Comparison of ENCODE assay signal across 18 cellular contexts in the genomic region with DNA sequence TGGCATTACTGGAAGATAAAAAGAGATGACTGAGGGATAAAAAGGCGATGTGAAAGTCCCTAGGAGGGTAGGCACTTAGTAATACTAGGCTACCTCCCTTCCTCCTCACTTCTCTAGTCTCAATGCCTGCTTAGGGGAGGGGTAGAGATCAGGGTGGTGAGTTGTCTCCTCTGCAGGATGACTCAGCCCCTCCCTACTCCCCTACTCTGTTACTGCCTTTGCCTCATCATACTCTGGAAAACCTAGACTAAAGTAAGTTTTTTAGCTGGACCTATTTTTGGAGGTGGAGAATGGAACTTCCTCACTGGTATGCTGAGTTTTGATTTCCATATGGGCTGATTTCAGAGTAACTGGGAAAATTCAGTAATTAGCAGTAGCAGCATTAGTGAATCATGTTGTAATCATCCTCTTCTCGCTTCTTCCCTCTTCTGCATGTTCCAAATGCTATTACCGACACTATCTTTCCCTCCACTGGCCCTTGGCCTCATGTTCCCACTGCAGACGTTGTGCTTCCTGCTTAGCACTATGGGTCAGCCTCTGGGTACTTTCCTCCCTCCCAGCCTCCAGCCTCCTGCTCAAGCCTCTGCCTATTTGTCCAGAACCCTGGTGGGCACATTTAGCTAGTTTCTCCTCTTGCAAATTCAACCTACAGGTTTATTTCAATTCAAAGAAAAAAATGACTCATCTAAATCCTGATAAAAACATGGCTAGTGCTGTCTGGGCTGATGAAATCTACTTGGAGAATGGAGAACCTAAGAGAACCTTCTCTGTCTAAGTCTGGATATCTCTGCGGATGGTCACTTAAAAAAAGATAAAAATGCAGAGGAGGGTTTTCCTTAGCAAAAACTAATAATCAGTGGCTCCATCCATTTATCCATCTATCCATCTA.
A peak's percentile ranks its signal among the peaks of the same experiment; 100 is the strongest.
DNase-seq lines count a peak whose midpoint lies in the region; ATAC-seq and TF ChIP-seq lines count a peak whose summit lies in the region.
"Had no signal": no experiment of that assay in that cellular context is flagged by ENCODE, and none has a peak within 500 bp of the region (broad histone marks: within the 10 kb centered on the region; RNA-seq: fewer than 3 reads in every experiment).

No MANE protein-coding gene starts in this region.

- H3K9me3 ChIP-seq in RWPE2 (ENCODE audit: severe bottlenecking) (no peaks in the 10 kb centered on the region), fibroblast of lung (ENCODE audit: control insufficient read depth, insufficient read depth, low read depth, low read length) (no peaks in the 10 kb centered on the region), smooth muscle cell (replicated peaks; ENCODE audit: low read depth) (no peaks in the 10 kb centered on the region), ascending aorta (no peaks in the 10 kb centered on the region)
- H3K9me3 ChIP-seq: left ventricle myocardium inferior, spleen, upper lobe of left lung had no signal

- H3F3A ChIP-seq in smooth muscle cell (ENCODE audit: low read depth): peaks cover 5% of the 10 kb centered on the region

- H3K79me2 ChIP-seq in fibroblast of lung (ENCODE audit: control insufficient read depth, insufficient read depth, low read length) (no peaks in the 10 kb centered on the region), smooth muscle cell (ENCODE audit: low read depth) (no peaks in the 10 kb centered on the region)

- no peaks in the 10 kb centered on the region for H3K36me3 Mint-ChIP-seq in activated T-cell treated with anti-CD3 and anti-CD28 coated beads, Interleukin-2, amount 50 U/mL, for 4 hours (ENCODE audit: insufficient read depth)
- H3K36me3 Mint-ChIP-seq in effector memory CD8-positive, alpha-beta T cell (ENCODE audit: insufficient read depth): no peaks in the 10 kb centered on the region

- no peaks in the 10 kb centered on the region for H3K4me1 Mint-ChIP-seq in activated T-cell treated with anti-CD3 and anti-CD28 coated beads, Interleukin-2, amount 50 U/mL, for 4 hours (ENCODE audit: low read depth)
- no peaks in the 10 kb centered on the region for H3K4me1 Mint-ChIP-seq in effector memory CD8-positive, alpha-beta T cell (ENCODE audit: low read depth in 2 of 2)
- H3K4me1 Mint-ChIP-seq: activated CD4-positive, alpha-beta memory T cell treated with anti-CD3 and anti-CD28 coated beads, Interleukin-2, amount 10 ng/mL, durations not matched to agents 7 days and 5 days had no signal

- no peaks in the 10 kb centered on the region for H3K9me3 Mint-ChIP-seq in activated T-cell treated with anti-CD3 and anti-CD28 coated beads, Interleukin-2, amount 50 U/mL, for 4 hours
- peaks cover 0 to 1% of the 10 kb centered on the region in 2 donors for H3K9me3 Mint-ChIP-seq in effector memory CD8-positive, alpha-beta T cell
- H3K9me3 Mint-ChIP-seq: activated CD4-positive, alpha-beta memory T cell treated with anti-CD3 and anti-CD28 coated beads, Interleukin-2, amount 10 ng/mL, durations not matched to agents 7 days and 5 days; activated naive CD4-positive, alpha-beta T cell treated with anti-CD3 and anti-CD28 coated beads for 36 hours; neural crest cell; T-helper 2 cell treated with Interferon-gamma antibody and Interleukin-4, amounts not matched to agents 5 μg/mL and 100 μg/mL, for 36 hours had no signal

- H3K4me3 Mint-ChIP-seq in activated T-cell treated with anti-CD3 and anti-CD28 coated beads, Interleukin-2, amount 50 U/mL, for 4 hours: no peak overlapping the region
- no peak overlapping the region for H3K4me3 Mint-ChIP-seq in effector memory CD8-positive, alpha-beta T cell
- H3K4me3 Mint-ChIP-seq: activated CD4-positive, alpha-beta memory T cell treated with anti-CD3 and anti-CD28 coated beads, Interleukin-2, amount 10 ng/mL, durations not matched to agents 7 days and 5 days; activated naive CD4-positive, alpha-beta T cell treated with anti-CD3 and anti-CD28 coated beads for 36 hours; neural crest cell; T-helper 2 cell treated with Interferon-gamma antibody and Interleukin-4, amounts not matched to agents 5 μg/mL and 100 μg/mL, for 36 hours had no signal

- H3K36me3 ChIP-seq in RWPE2 (ENCODE audit: low read depth) (no peaks in the 10 kb centered on the region), fibroblast of lung (ENCODE audit: control insufficient read depth, insufficient read depth, low read length) (no peaks in the 10 kb centered on the region), smooth muscle cell (ENCODE audit: low read depth) (no peaks in the 10 kb centered on the region), ascending aorta (no peaks in the 10 kb centered on the region)
- H3K36me3 ChIP-seq: left ventricle myocardium inferior, spleen, upper lobe of left lung had no signal

- H3K27me3 ChIP-seq in RWPE2 (ENCODE audit: insufficient read depth, poor library complexity, severe bottlenecking) (no peaks in the 10 kb centered on the region), fibroblast of lung (ENCODE audit: control insufficient read depth, insufficient read depth, low read length) (no peaks in the 10 kb centered on the region), smooth muscle cell (ENCODE audit: low read depth) (peaks cover 7% of the 10 kb centered on the region), ascending aorta (no peaks in the 10 kb centered on the region)
- H3K27me3 ChIP-seq: dorsolateral prefrontal cortex, upper lobe of left lung had no signal

- peaks cover 22% of the 10 kb centered on the region for H3K27me3 Mint-ChIP-seq in activated T-cell treated with anti-CD3 and anti-CD28 coated beads, Interleukin-2, amount 50 U/mL, for 4 hours (ENCODE audit: low read depth)
- peaks cover 20 to 56% of the 10 kb centered on the region in 2 donors for H3K27me3 Mint-ChIP-seq in effector memory CD8-positive, alpha-beta T cell

- H3K27ac ChIP-seq in RWPE2 (ENCODE audit: poor library complexity, severe bottlenecking) (no peak overlapping the region), fibroblast of lung (ENCODE audit: insufficient read depth, low read length) (peak overlapping the region; percentile 37), smooth muscle cell (ENCODE audit: low read depth) (peak overlapping the region; percentile 48), ascending aorta (no peak overlapping the region)
- H3K27ac ChIP-seq: left ventricle myocardium inferior, spleen, upper lobe of left lung had no signal

- ATAC-seq in activated T-cell treated with anti-CD3 and anti-CD28 coated beads, Interleukin-2, amount 50 U/mL, for 4 hours: peak; percentile 37 to 46
- ATAC-seq in RWPE2 (ENCODE audit: low read depth): peak; percentile 90
- no peak for ATAC-seq in effector memory CD8-positive, alpha-beta T cell (replicated peaks)

- H2AFZ ChIP-seq in fibroblast of lung (ENCODE audit: low read length) (no peak overlapping the region), smooth muscle cell (ENCODE audit: low read depth) (no peak overlapping the region)

- no peak overlapping the region for H3K27ac Mint-ChIP-seq in effector memory CD8-positive, alpha-beta T cell
- H3K27ac Mint-ChIP-seq: activated CD4-positive, alpha-beta memory T cell treated with anti-CD3 and anti-CD28 coated beads, Interleukin-2, amount 10 ng/mL, durations not matched to agents 7 days and 5 days; activated naive CD4-positive, alpha-beta T cell treated with anti-CD3 and anti-CD28 coated beads for 36 hours; T-helper 2 cell treated with Interferon-gamma antibody and Interleukin-4, amounts not matched to agents 5 μg/mL and 100 μg/mL, for 36 hours had no signal

- H3K9ac ChIP-seq in fibroblast of lung (ENCODE audit: insufficient read depth, low read length) (no peak overlapping the region), smooth muscle cell (ENCODE audit: low read depth) (no peak overlapping the region)

- TF ChIP-seq CTCF in RWPE2 (IDR thresholded peaks at IDR 0.05; ENCODE audit: poor library complexity, severe bottlenecking) (no peak), fibroblast of lung (conservative IDR thresholded peaks at IDR 0.05 in 1 of 2, IDR thresholded peaks at IDR 0.05 in 1 of 2; ENCODE audit: low read depth in 1 of 2, low read length in 2 of 2) (no peak), smooth muscle cell (IDR thresholded peaks at IDR 0.05; ENCODE audit: borderline replicate concordance, insufficient read depth, poor library complexity, severe bottlenecking) (no peak), ascending aorta (IDR thresholded peaks at IDR 0.05) (no peak)

- H3K4me3 ChIP-seq in RWPE2 (ENCODE audit: severe bottlenecking) (no peak overlapping the region), fibroblast of lung (replicated peaks in 1 of 4; ENCODE audit: control extremely low read depth in 1 of 4, insufficient read depth in 1 of 4, low read depth in 3 of 4, low read length in 4 of 4) (no peak overlapping the region), smooth muscle cell (no peak overlapping the region), ascending aorta (no peak overlapping the region)
- H3K4me3 ChIP-seq: dorsolateral prefrontal cortex, left ventricle myocardium inferior, spleen, upper lobe of left lung had no signal

- H3K4me1 ChIP-seq in RWPE2 (ENCODE audit: insufficient read depth, poor library complexity, severe bottlenecking): no peaks in the 10 kb centered on the region
- H3K4me1 ChIP-seq in fibroblast of lung (ENCODE audit: control insufficient read depth, extremely low read depth, insufficient read depth, low read length): peaks cover 7% of the 10 kb centered on the region
- peaks cover 12% of the 10 kb centered on the region for H3K4me1 ChIP-seq in smooth muscle cell (ENCODE audit: low read depth)
- H3K4me1 ChIP-seq in ascending aorta: no peaks in the 10 kb centered on the region
- H3K4me1 ChIP-seq: left ventricle myocardium inferior, spleen, upper lobe of left lung had no signal

- no peak for DNase-seq in activated T-cell treated with anti-CD3 and anti-CD28 coated beads, Interleukin-2, amount 50 U/mL, for 4 hours
- DNase-seq in activated T-cell treated with anti-CD3 and anti-CD28 coated beads, Interleukin-2, amount 50 U/mL, for 1 hour: no peak
- DNase-seq in RWPE2 (ENCODE audit: low spot score) (no peak), fibroblast of lung (ENCODE audit: low read depth in 2 of 2) (peak in 1 of 2 donors; percentile 90), smooth muscle cell (lab: John Stamatoyannopoulos, UW; ENCODE audit: unreplicated experiment) (no peak), NCI-H526 treated with DMSO at 0.1 percent for 48 hours (lab: John Stamatoyannopoulos, UW) (no peak), ascending aorta (ENCODE audit: low spot score in 2 of 2) (no peak)
- no peak for DNase-seq in effector memory CD8-positive, alpha-beta T cell
- DNase-seq: activated CD4-positive, alpha-beta memory T cell treated with anti-CD3 and anti-CD28 coated beads, Interleukin-2, amount 10 ng/mL, durations not matched to agents 7 days and 5 days; activated naive CD4-positive, alpha-beta T cell treated with anti-CD3 and anti-CD28 coated beads for 36 hours; DMS79 treated with DMSO at 0.1 percent for 48 hours; dorsolateral prefrontal cortex; left ventricle myocardium inferior; NCI-H2081; spleen; upper lobe of left lung had no signal

- WGBS in smooth muscle cell (ENCODE audit: low lambda C conversion rate): 46% methylated on average over 5 of the region's 5 CpGs

- H4K20me1 ChIP-seq in fibroblast of lung (ENCODE audit: control insufficient read depth, extremely low read depth, insufficient read depth, low read length): no peaks in the 10 kb centered on the region
- no peaks in the 10 kb centered on the region for H4K20me1 ChIP-seq in smooth muscle cell (ENCODE audit: low read depth)

- intact Hi-C loops in ascending aorta (cut with DNase I): no loop called here

- H3K4me2 ChIP-seq in fibroblast of lung (ENCODE audit: extremely low read depth, insufficient read depth, low read length) (no peak overlapping the region), smooth muscle cell (peak overlapping the region; percentile 37)

Comparison
In these comparisons a context has a peak if more than half of its experiments do, and no peak if none do; other contexts are left out.
1. H3K27ac ChIP-seq: peak in fibroblast of lung (single experiment) and smooth muscle cell (single experiment); none in RWPE2 (single experiment) and ascending aorta (0 of 2).